ENCODE assay signal across 9 cellular contexts in genomic region chr4:145934434-145935047, GRCh38. TPM values are rescaled to one million over a fixed set of nuclear protein-coding genes. Genes with fewer than 3 reads are reported as not detected.
DNase-seq lines count a peak whose midpoint lies in the region; ATAC-seq and TF ChIP-seq lines count a peak whose summit lies in the region.
"Had no signal": no experiment of that assay in that cellular context is flagged by ENCODE, and none has a peak within 500 bp of the region (broad histone marks: within the 10 kb centered on the region; RNA-seq: fewer than 3 reads in every experiment).

No MANE protein-coding gene starts in this region.

- peaks cover 59% of the 10 kb centered on the region for H3K4me1 Mint-ChIP-seq in WTC11

- WGBS in mesendoderm (ENCODE audit: extremely low coverage, insufficient coverage, low lambda C conversion rate), result no CpG with 5 or more reads among the region's 3 CpGs

- peak overlapping the region; percentile 98 for H3K27ac Mint-ChIP-seq in WTC11

- H3K4me1 ChIP-seq in left ventricle myocardium inferior, result peaks cover 71% of the 10 kb centered on the region
- peaks cover 9% of the 10 kb centered on the region for H3K4me1 ChIP-seq in mesendoderm (ENCODE audit: control insufficient read depth, low read depth, low read length)
- H3K4me1 ChIP-seq in uterus, result peaks cover 0 to 4% of the 10 kb centered on the region in 2 donors

- no peaks in the 10 kb centered on the region for H3K36me3 Mint-ChIP-seq in WTC11

- H3K18ac ChIP-seq in mesendoderm (ENCODE audit: low read length), result peak overlapping the region; percentile 73

- H3K79me1 ChIP-seq in mesendoderm (ENCODE audit: low read length), result peaks cover 3% of the 10 kb centered on the region

- peak overlapping the region; percentile 73 for H3K23ac ChIP-seq in mesendoderm (ENCODE audit: low read length)

- DNase-seq in left ventricle myocardium inferior, result no peak
- DNase-seq in Right ventricle myocardium superior, result no peak
- DNase-seq in WTC11 (ENCODE audit: low spot score), result no peak
- no peak for DNase-seq in mesendoderm
- DNase-seq in uterus, result no peak
- no peak for DNase-seq in sciatic nerve (ENCODE audit: low spot score)
- no peak for DNase-seq in NCI-H1092 treated with DMSO at 0.1 percent for 48 hours (lab: John Stamatoyannopoulos, UW)
- DNase-seq in stimulated activated CD4-positive, alpha-beta T cell treated with anti-CD3 and anti-CD28 coated beads, Interleukin-15, amount 100 ng/mL, for 24 hours, result no peak

- CTCF ChIA-PET in WTC11 (lab: Charles Lee), result no interaction called here

- H3K9me3 ChIP-seq in left ventricle myocardium inferior (replicated peaks), result no peaks in the 10 kb centered on the region
- H3K9me3 ChIP-seq in uterus, result no peaks in the 10 kb centered on the region

- peak overlapping the region; percentile 3 for H3K4me2 ChIP-seq in mesendoderm (ENCODE audit: low read length)

- H3K4me3 ChIP-seq in left ventricle myocardium inferior (no peak overlapping the region), mesendoderm (ENCODE audit: low read length) (no peak overlapping the region), uterus (no peak overlapping the region)

- H2BK5ac ChIP-seq in mesendoderm (ENCODE audit: low read length), result no peak overlapping the region

- no peaks in the 10 kb centered on the region for H3K9me3 Mint-ChIP-seq in WTC11

- peak overlapping the region; percentile 70 for H4K8ac ChIP-seq in mesendoderm (ENCODE audit: low read depth, low read length)

- intact Hi-C loops in left ventricle myocardium inferior (cut with micrococcal nuclease), result no loop called here
- intact Hi-C loops in Right ventricle myocardium superior (cut with DNase I), result loop anchor here (10.0 kb wide), 1 partner anchor 240 kb away; the partner anchor contains the start of gene LSM6
- intact Hi-C loops in uterus (cut with DNase I; ENCODE audit: low total_unique reads), result loop anchor here (5.0 kb wide), 1 partner anchor 202 kb away; no protein-coding TSS in a partner anchor
- intact Hi-C loops in sciatic nerve (cut with DNase I), result no loop called here

- no peaks in the 10 kb centered on the region for H3K27me3 Mint-ChIP-seq in WTC11 (ENCODE audit: low read depth)

- POLR2A ChIA-PET in WTC11 (lab: Charles Lee), result no interaction called here

- peak overlapping the region; percentile 54 for H3K56ac ChIP-seq in mesendoderm (ENCODE audit: low read length)

- H3K36me3 ChIP-seq in left ventricle myocardium inferior, result no peaks in the 10 kb centered on the region
- H3K36me3 ChIP-seq in mesendoderm (ENCODE audit: control insufficient read depth, insufficient read depth, low read length), result no peaks in the 10 kb centered on the region
- no peaks in the 10 kb centered on the region for H3K36me3 ChIP-seq in uterus

- peak overlapping the region; percentile 83 for H3K4me3 Mint-ChIP-seq in WTC11

- TF ChIP-seq CTCF in left ventricle myocardium inferior (IDR thresholded peaks at IDR 0.05; ENCODE audit: borderline replicate concordance) (no peak), WTC11 (IDR thresholded peaks at IDR 0.05) (no peak), uterus (IDR thresholded peaks at IDR 0.05) (no peak)

- H2AK5ac ChIP-seq in mesendoderm (ENCODE audit: low read length), result peak overlapping the region; percentile 11

- H2BK120ac ChIP-seq in mesendoderm (ENCODE audit: low read depth, low read length), result peak overlapping the region; percentile 40

- peak overlapping the region; percentile 99 for H3K27ac ChIP-seq in left ventricle myocardium inferior (replicated peaks)
- H3K27ac ChIP-seq in mesendoderm (ENCODE audit: low read depth, low read length), result no peak overlapping the region
- H3K27ac ChIP-seq in uterus, result peak overlapping the region; percentile 98 to 99

- ATAC-seq in Right ventricle myocardium superior (ENCODE audit: poor library complexity), result no peak
- no peak for ATAC-seq in WTC11
- no peak for ATAC-seq in sciatic nerve
- ATAC-seq: left colon had no signal

- peak overlapping the region; percentile 28 for H3K9ac ChIP-seq in mesendoderm (ENCODE audit: low read length)

- H3K27me3 ChIP-seq in left ventricle myocardium inferior (ENCODE audit: low read depth) (no peaks in the 10 kb centered on the region), mesendoderm (ENCODE audit: insufficient read depth, low read length, poor library complexity) (no peaks in the 10 kb centered on the region), uterus (no peaks in the 10 kb centered on the region)

- H2BK15ac ChIP-seq in mesendoderm (replicated peaks; ENCODE audit: low read depth), result no peak overlapping the region

- no peak overlapping the region for H3K4ac ChIP-seq in mesendoderm (ENCODE audit: low read depth, low read length)

- TF ChIP-seq POLR2A in uterus (IDR thresholded peaks at IDR 0.05), result no peak

- H4K5ac ChIP-seq in mesendoderm (ENCODE audit: low read length), result no peak overlapping the region

- peaks cover 63% of the 10 kb centered on the region for H3K79me2 ChIP-seq in mesendoderm (ENCODE audit: control insufficient read depth, insufficient read depth, low read length)

TF ChIP-seq in WTC11, 78 proteins besides CTCF, POLR2A, EP300 and RAD21 (continues in another document):
- no peak for TF ChIP-seq FOXK1 (CRISPR knock-in tag; IDR thresholded peaks at IDR 0.05)
- TF ChIP-seq GRHL2 (CRISPR knock-in tag; IDR thresholded peaks at IDR 0.05; ENCODE audit: insufficient replicate concordance, severe bottlenecking), result no peak
- no peak for TF ChIP-seq ERG (CRISPR knock-in tag; IDR thresholded peaks at IDR 0.05)
- no peak for TF ChIP-seq USF2 (CRISPR knock-in tag; IDR thresholded peaks at IDR 0.05)
- no peak for TF ChIP-seq E2F4 (CRISPR knock-in tag; IDR thresholded peaks at IDR 0.05; ENCODE audit: borderline replicate concordance, low read depth)
- no peak for TF ChIP-seq NFATC4 (CRISPR knock-in tag; IDR thresholded peaks at IDR 0.05)
- TF ChIP-seq E2F1 (CRISPR knock-in tag; IDR thresholded peaks at IDR 0.05), result no peak
- no peak for TF ChIP-seq CBFB (CRISPR knock-in tag; IDR thresholded peaks at IDR 0.05; ENCODE audit: low read depth)
- no peak for TF ChIP-seq NFE2L1 (CRISPR knock-in tag; IDR thresholded peaks at IDR 0.05)
- no peak for TF ChIP-seq ZNF671 (CRISPR knock-in tag; IDR thresholded peaks at IDR 0.05)
- TF ChIP-seq NR3C1 (CRISPR knock-in tag; conservative IDR thresholded peaks at IDR 0.05; ENCODE audit: low read depth), result no peak

RNA-seq across cellular contexts. Expression of gene ZNF827, which starts 4.1 kb away (rescaled TPM):
- total RNA-seq in left ventricle myocardium inferior (19.0 TPM), Right ventricle myocardium superior (13.0 TPM), WTC11 (2021) (25.0 to 26.8 TPM (median 25.6 TPM) in 3 replicates), uterus (10 to 100 TPM in 2 of 4 donors, 1 to 10 TPM in 2; 2.9 to 33.1 (median 14.2) TPM), sciatic nerve (13.3 TPM)
- polyA plus RNA-seq in mesendoderm (2013, experiment 1 of 2), result 11.1 TPM
- polyA plus RNA-seq in mesendoderm (2013, experiment 2 of 2), result 11.5 TPM

Comparison
In these comparisons a context has a peak if more than half of its experiments do, and no peak if none do; other contexts are left out.
1. intact Hi-C loops: an anchor here in Right ventricle myocardium superior (10.0 kb wide) and uterus (5.0 kb wide); none called in left ventricle myocardium inferior and sciatic nerve.